8 cellular contexts compared by ENCODE assay signal in the genomic region with DNA sequence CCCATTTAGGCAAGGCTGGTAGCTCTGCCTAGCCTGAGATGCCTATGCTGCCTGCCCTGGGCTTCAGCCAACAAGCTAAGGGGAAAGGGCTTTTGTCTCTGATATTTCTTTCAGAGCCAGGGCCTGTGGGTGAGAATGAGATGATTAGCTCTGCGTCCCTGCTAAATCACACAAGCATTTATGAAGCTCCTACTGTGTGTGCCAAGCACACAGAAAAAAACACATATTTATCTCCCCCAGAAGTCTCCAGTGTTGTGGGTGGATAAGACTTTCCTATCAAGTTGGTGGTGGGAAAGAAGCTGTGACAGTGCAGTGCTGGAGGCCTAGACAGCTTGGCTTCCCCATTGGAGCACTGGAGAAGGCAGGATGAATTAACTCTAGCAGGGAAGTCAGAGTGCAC. TPM values are rescaled to one million over a fixed set of nuclear protein-coding genes. Genes with fewer than 3 reads are reported as not detected.
DNase-seq lines count a peak whose midpoint lies in the region; ATAC-seq, FAIRE-seq and TF ChIP-seq lines count a peak whose summit lies in the region.

No MANE protein-coding gene starts in this region.

- H4K8ac ChIP-seq in trophoblast cell (ENCODE audit: low read depth, low read length) = peak overlapping the region; percentile 15

- peak overlapping the region; percentile 5 for H2AK5ac ChIP-seq in trophoblast cell (ENCODE audit: low read length)

- H3K4me3 ChIP-seq in DOHH2 (ENCODE audit: low read length) (peak overlapping the region; percentile 89), RWPE2 (ENCODE audit: severe bottlenecking) (no peak overlapping the region), esophagus (ENCODE audit: low read depth in 1 of 2, low read length in 2 of 2) (no peak overlapping the region), trophoblast cell (ENCODE audit: low read depth, low read length) (no peak overlapping the region)

- H3K9me3 ChIP-seq in DOHH2 (ENCODE audit: control insufficient read depth, insufficient read depth, low read length) (no peaks in the 10 kb centered on the region), RWPE2 (ENCODE audit: severe bottlenecking) (no peaks in the 10 kb centered on the region), esophagus (ENCODE audit: control insufficient read depth in 2 of 2, insufficient read depth in 1 of 2, low read depth in 1 of 2, low read length in 1 of 2) (no peaks in the 10 kb centered on the region), trophoblast cell (ENCODE audit: insufficient read depth, low read depth, low read length) (no peaks in the 10 kb centered on the region)

- peak overlapping the region; percentile 31 for H4K91ac ChIP-seq in trophoblast cell (ENCODE audit: low read depth, low read length)

- no peak overlapping the region for H3K23ac ChIP-seq in trophoblast cell (ENCODE audit: low read length)

- H3K36me3 ChIP-seq in DOHH2 (ENCODE audit: control insufficient read depth, low read length) (peaks cover 34% of the 10 kb centered on the region), RWPE2 (ENCODE audit: low read depth) (peaks cover 38% of the 10 kb centered on the region), esophagus (ENCODE audit: control insufficient read depth in 2 of 2, insufficient read depth in 2 of 2, low read length in 1 of 2) (peaks cover 5 to 17% of the 10 kb centered on the region in 2 donors), trophoblast cell (ENCODE audit: control insufficient read depth in 1 of 2, insufficient read depth in 2 of 2, low read length in 2 of 2) (peaks cover 28 to 33% of the 10 kb centered on the region in 2 experiments)

- H3K14ac ChIP-seq in trophoblast cell (ENCODE audit: low read length) = peak overlapping the region; percentile 75

- H2BK12ac ChIP-seq in trophoblast cell (ENCODE audit: low read length) = peak overlapping the region; percentile 14

- H2BK5ac ChIP-seq in trophoblast cell (ENCODE audit: low read depth, low read length, poor library complexity) = peak overlapping the region; percentile 10

- H4K20me1 ChIP-seq in DOHH2 (ENCODE audit: control insufficient read depth, insufficient read depth, low read depth, low read length) = no peaks in the 10 kb centered on the region

- peak overlapping the region; percentile 9 for H2BK120ac ChIP-seq in trophoblast cell (ENCODE audit: insufficient read depth, low read length, poor library complexity)

- no peaks in the 10 kb centered on the region for H3K27me3 ChIP-seq in DOHH2 (ENCODE audit: control insufficient read depth, low read length)
- no peaks in the 10 kb centered on the region for H3K27me3 ChIP-seq in RWPE2 (ENCODE audit: insufficient read depth, poor library complexity, severe bottlenecking)
- no peaks in the 10 kb centered on the region for H3K27me3 ChIP-seq in esophagus (ENCODE audit: control insufficient read depth in 1 of 2, insufficient read depth in 2 of 2, low read length in 2 of 2)
- no peaks in the 10 kb centered on the region for H3K27me3 ChIP-seq in trophoblast cell (ENCODE audit: insufficient read depth, low read length)

- H3F3A ChIP-seq in DOHH2 (ENCODE audit: control insufficient read depth, insufficient read depth) = peaks cover 16% of the 10 kb centered on the region

- H3K79me1 ChIP-seq in trophoblast cell (ENCODE audit: low read length) = peaks cover 20% of the 10 kb centered on the region

- H3K4me1 ChIP-seq in DOHH2 (ENCODE audit: control insufficient read depth, low read length) (peaks cover 41% of the 10 kb centered on the region), RWPE2 (ENCODE audit: insufficient read depth, poor library complexity, severe bottlenecking) (peaks cover 6% of the 10 kb centered on the region), esophagus (ENCODE audit: control insufficient read depth in 2 of 2, insufficient read depth in 2 of 2, low read length in 1 of 2) (peaks cover 13 to 19% of the 10 kb centered on the region in 2 donors), trophoblast cell (ENCODE audit: control insufficient read depth in 1 of 2, insufficient read depth in 2 of 2, low read length in 2 of 2) (peaks cover 20 to 24% of the 10 kb centered on the region in 2 experiments)

- H3K9ac ChIP-seq in trophoblast cell (ENCODE audit: low read length) = no peak overlapping the region

- peak overlapping the region; percentile 26 for H3K18ac ChIP-seq in trophoblast cell (ENCODE audit: low read length)

- H3K9me2 ChIP-seq in DOHH2 (replicated peaks; ENCODE audit: control insufficient read depth, low read length) = no peaks in the 10 kb centered on the region

- no peak for FAIRE-seq in GM12891 (lab: Jason Lieb, UNC)

- ATAC-seq in RWPE2 (ENCODE audit: low read depth) (no peak), GM21360 (IDR thresholded peaks at IDR 0.05; ENCODE audit: unreplicated experiment) (no peak), GM18861 (IDR thresholded peaks at IDR 0.05; ENCODE audit: unreplicated experiment) (no peak)

- peaks cover 48% of the 10 kb centered on the region for H3K79me2 ChIP-seq in DOHH2 (ENCODE audit: control insufficient read depth, low read length)
- peaks cover 14% of the 10 kb centered on the region for H3K79me2 ChIP-seq in trophoblast cell (ENCODE audit: control insufficient read depth, insufficient read depth, low read length, poor library complexity)

- TF ChIP-seq CTCF in DOHH2 (IDR thresholded peaks at IDR 0.05; ENCODE audit: low read depth, low read length, poor library complexity, severe bottlenecking) = no peak
- TF ChIP-seq CTCF in RWPE2 (IDR thresholded peaks at IDR 0.05; ENCODE audit: poor library complexity, severe bottlenecking) = no peak

- H2AFZ ChIP-seq in trophoblast cell (ENCODE audit: insufficient read depth, low read length, poor library complexity) = no peak overlapping the region

- H3K4me2 ChIP-seq in DOHH2 (ENCODE audit: low read length) (peak overlapping the region; percentile 98), trophoblast cell (ENCODE audit: low read length) (peak overlapping the region; percentile 47)

- peak overlapping the region; percentile 6 for H4K12ac ChIP-seq in trophoblast cell (ENCODE audit: low read depth, low read length)

- DNase-seq in RWPE2 (ENCODE audit: low spot score) (no peak), trophoblast cell (no peak), GM12891 (ENCODE audit: insufficient read length, low spot score) (no peak)
- no peak for DNase-seq in stimulated activated CD4-positive, alpha-beta T cell treated with anti-CD3 and anti-CD28 coated beads, Interleukin-4, amount 100 ng/mL, for 1 hour

- peak overlapping the region; percentile 7 for H3K4ac ChIP-seq in trophoblast cell (ENCODE audit: low read depth, low read length)

- 58 to 81% methylated on average over 1 of the region's 1 CpG for WGBS in esophagus, 2 donors
- no CpG with 5 or more reads among the region's 1 CpG for WGBS in trophoblast cell (ENCODE audit: extremely low coverage, insufficient coverage, insufficient read length)

- no peak for TF ChIP-seq POLR2A in GM12891 (IDR thresholded peaks at IDR 0.05; ENCODE audit: low read depth, low read length)

- H3K27ac ChIP-seq in DOHH2 (ENCODE audit: low read depth, low read length) (peak overlapping the region; percentile 78), RWPE2 (ENCODE audit: poor library complexity, severe bottlenecking) (peak overlapping the region; percentile 91), esophagus (ENCODE audit: low read depth in 2 of 2, low read length in 1 of 2) (peak overlapping the region; percentile 74 to 75), trophoblast cell (ENCODE audit: low read depth, low read length) (no peak overlapping the region)

TF ChIP-seq in GM12891, 5 proteins besides CTCF, POLR2A, EP300 and RAD21:
- TF ChIP-seq SPI1 (IDR thresholded peaks at IDR 0.05; ENCODE audit: low read depth, low read length) (no peak), PAX5 (IDR thresholded peaks at IDR 0.05; ENCODE audit: insufficient read depth, low read length, severe bottlenecking) (no peak), POLR2AphosphoS5 (IDR thresholded peaks at IDR 0.05; ENCODE audit: low read depth, low read length) (no peak), TAF1 (IDR thresholded peaks at IDR 0.05; ENCODE audit: low read depth, low read length) (no peak), POU2F2 (IDR thresholded peaks at IDR 0.05; ENCODE audit: low read depth, low read length) (no peak)

RNA-seq across cellular contexts. Expression of gene SLC50A1, which starts 1.5 kb away (rescaled TPM):
- 10 to 100 TPM; 41.0 to 51.5 TPM for polyA plus RNA-seq in esophagus
- polyA plus RNA-seq in trophoblast cell (2013) = 39.1 and 39.3 TPM in 2 replicates
- 31.8 TPM for polyA plus RNA-seq in GM12891 (2012; ENCODE audit: low read depth, missing spikeins)

RNA-seq across cellular contexts. Expression of gene DPM3, which starts 3.2 kb away (rescaled TPM):
- 100 to 1,000 TPM; 103 to 248 TPM for polyA plus RNA-seq in esophagus
- polyA plus RNA-seq in trophoblast cell (2013) = 143 and 148 TPM in 2 replicates
- 60.7 TPM for polyA plus RNA-seq in GM12891 (2012; ENCODE audit: low read depth, missing spikeins)

RNA-seq across cellular contexts. Expression of gene EFNA1, which starts 9.5 kb away (rescaled TPM):
- 10 to 100 TPM; 32.9 to 48.1 TPM for polyA plus RNA-seq in esophagus
- 81.6 and 84.2 TPM in 2 replicates for polyA plus RNA-seq in trophoblast cell (2013)
- polyA plus RNA-seq in GM12891 (2012; ENCODE audit: low read depth, missing spikeins) = 0.45 TPM

RNA-seq across cellular contexts. Expression of gene KRTCAP2, which starts 36.0 kb away (rescaled TPM):
- 100 to 1,000 TPM; 161 to 260 TPM for polyA plus RNA-seq in esophagus
- polyA plus RNA-seq in trophoblast cell (2013) = 237 TPM in 2 replicates
- 104 TPM for polyA plus RNA-seq in GM12891 (2012; ENCODE audit: low read depth, missing spikeins)

RNA-seq across cellular contexts. Expression of gene TRIM46, which starts 36.5 kb away (rescaled TPM):
- under 1 TPM; 0.19 to 0.47 TPM for polyA plus RNA-seq in esophagus
- polyA plus RNA-seq in trophoblast cell (2013) = 0.81 and 0.85 TPM in 2 replicates
- polyA plus RNA-seq in GM12891 (2012; ENCODE audit: low read depth, missing spikeins) = 0.50 TPM
